ENCODE assay signal across 8 cellular contexts in the genomic region with DNA sequence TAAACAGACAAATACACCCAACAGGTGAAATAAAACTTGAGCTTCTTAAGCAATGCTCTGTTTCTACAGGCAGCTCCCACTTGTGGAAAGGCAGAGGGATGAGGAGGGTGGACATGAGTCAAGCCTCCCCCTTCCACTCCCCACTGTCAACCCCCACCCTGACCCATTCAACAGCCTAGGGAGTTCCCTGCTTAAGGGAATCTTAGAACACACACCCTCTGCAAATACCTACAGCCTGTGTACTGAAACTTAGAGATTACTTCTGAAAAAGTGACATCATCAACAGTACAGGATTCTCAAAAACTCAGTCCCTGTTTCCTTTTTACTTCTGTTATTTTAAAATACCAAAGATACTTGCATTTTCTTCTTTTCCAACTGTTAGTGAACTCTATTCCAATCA.
DNase-seq lines count a peak whose midpoint lies in the region; ATAC-seq and TF ChIP-seq lines count a peak whose summit lies in the region.

No MANE protein-coding gene starts in this region.

- H3K36me3 Mint-ChIP-seq in effector memory CD8-positive, alpha-beta T cell (ENCODE audit: insufficient read depth), result no peaks in the 10 kb centered on the region

- no peak for TF ChIP-seq CTCF in astrocyte of the spinal cord (IDR thresholded peaks at IDR 0.05; ENCODE audit: low read depth, low read length)

- DNase-seq in GM19238 (ENCODE audit: insufficient read length, low spot score) (peak; percentile 34), astrocyte of the spinal cord (ENCODE audit: low read depth, low spot score) (peak; percentile 68), renal cortical epithelial cell (ENCODE audit: low read depth) (peak; percentile 94), pons (ENCODE audit: low spot score) (no peak), cerebellum (ENCODE audit: low spot score) (no peak)
- DNase-seq in effector memory CD8-positive, alpha-beta T cell, result no peak
- no peak for DNase-seq in stimulated activated CD4-positive, alpha-beta T cell treated with anti-CD3 and anti-CD28 coated beads, Interleukin-4, amount 100 ng/mL, for 1 hour

- H3K4me3 Mint-ChIP-seq in effector memory CD8-positive, alpha-beta T cell, result no peak overlapping the region

- no peak overlapping the region for H3K4me3 ChIP-seq in astrocyte of the spinal cord (ENCODE audit: low read depth, low read length)

- peak; percentile 68 for ATAC-seq in HG03095 (IDR thresholded peaks at IDR 0.05; ENCODE audit: unreplicated experiment)
- ATAC-seq in effector memory CD8-positive, alpha-beta T cell (replicated peaks), result no peak

- no peak overlapping the region for H3K27ac Mint-ChIP-seq in effector memory CD8-positive, alpha-beta T cell

- H3K9me3 Mint-ChIP-seq in effector memory CD8-positive, alpha-beta T cell, result no peaks in the 10 kb centered on the region

- peaks cover 0 to 25% of the 10 kb centered on the region in 2 donors for H3K27me3 Mint-ChIP-seq in effector memory CD8-positive, alpha-beta T cell

- in situ Hi-C loops in astrocyte of the spinal cord (cut with HindIII; ENCODE audit: low sequenced_read_pairs), result no loop called here

- no peaks in the 10 kb centered on the region for H3K4me1 Mint-ChIP-seq in effector memory CD8-positive, alpha-beta T cell (ENCODE audit: low read depth in 2 of 2)

Comparison
In these comparisons a context has a peak if more than half of its experiments do, and no peak if none do; other contexts are left out.
1. DNase-seq: peak in GM19238 (single experiment), astrocyte of the spinal cord (single experiment) and renal cortical epithelial cell (single experiment); none in pons (single experiment), cerebellum (single experiment), effector memory CD8-positive, alpha-beta T cell (0 of 3) and stimulated activated CD4-positive, alpha-beta T cell treated with anti-CD3 and anti-CD28 coated beads, Interleukin-4, amount 100 ng/mL, for 1 hour (single experiment).